In genomic region chr4:83356899-83357661, GRCh38 we compare ENCODE assay signal across 1 cellular context.
A peak's percentile ranks its signal among the peaks of the same experiment; 100 is the strongest.
TF ChIP-seq lines count a peak whose summit lies in the region.

No MANE protein-coding gene starts in this region.

TF ChIP-seq in HEK293, 187 proteins besides CTCF, POLR2A, EP300 and RAD21 (continued from another document):
- TF ChIP-seq ZBTB6 (tag by site-specific recombination; IDR thresholded peaks at IDR 0.05) (peak; percentile 96), SCRT2 (tag by site-specific recombination; IDR thresholded peaks at IDR 0.05) (no peak), ZNF777 (tag by site-specific recombination; IDR thresholded peaks at IDR 0.05; ENCODE audit: borderline replicate concordance) (no peak), ZNF266 (tag by site-specific recombination; IDR thresholded peaks at IDR 0.05; ENCODE audit: low read depth) (no peak), SP2 (tag by site-specific recombination; IDR thresholded peaks at IDR 0.05) (no peak), ZNF394 (tag by site-specific recombination; IDR thresholded peaks at IDR 0.05; ENCODE audit: borderline replicate concordance) (0 out of 2 replicates have a peak, but pooled peaks have one; percentile 36), ZNF548 (tag by site-specific recombination; IDR thresholded peaks at IDR 0.05) (no peak), ZNF354C (tag by site-specific recombination; IDR thresholded peaks at IDR 0.05; ENCODE audit: borderline replicate concordance, low read depth) (no peak), ZFHX2 (tag by site-specific recombination; conservative IDR thresholded peaks at IDR 0.05) (no peak), PATZ1 (tag by site-specific recombination; IDR thresholded peaks at IDR 0.05) (0 out of 2 replicates have a peak, but pooled peaks have one; percentile 17), ZNF292 (tag by site-specific recombination; IDR thresholded peaks at IDR 0.05; ENCODE audit: borderline replicate concordance, low read depth) (no peak), ZNF16 (tag by site-specific recombination; IDR thresholded peaks at IDR 0.05; ENCODE audit: low read depth) (no peak), FEZF1 (tag by site-specific recombination; IDR thresholded peaks at IDR 0.05) (peak; percentile 74), ZNF214 (tag by site-specific recombination; IDR thresholded peaks at IDR 0.05; ENCODE audit: borderline replicate concordance) (no peak), ZNF529 (tag by site-specific recombination; IDR thresholded peaks at IDR 0.05; ENCODE audit: insufficient replicate concordance) (no peak), HIC1 (tag by site-specific recombination; IDR thresholded peaks at IDR 0.05) (peak; percentile 30; the same call in 1 of the 2 replicates), WT1 (tag by site-specific recombination; IDR thresholded peaks at IDR 0.05) (peak; percentile 78)
- TF ChIP-seq, protein P1, sequence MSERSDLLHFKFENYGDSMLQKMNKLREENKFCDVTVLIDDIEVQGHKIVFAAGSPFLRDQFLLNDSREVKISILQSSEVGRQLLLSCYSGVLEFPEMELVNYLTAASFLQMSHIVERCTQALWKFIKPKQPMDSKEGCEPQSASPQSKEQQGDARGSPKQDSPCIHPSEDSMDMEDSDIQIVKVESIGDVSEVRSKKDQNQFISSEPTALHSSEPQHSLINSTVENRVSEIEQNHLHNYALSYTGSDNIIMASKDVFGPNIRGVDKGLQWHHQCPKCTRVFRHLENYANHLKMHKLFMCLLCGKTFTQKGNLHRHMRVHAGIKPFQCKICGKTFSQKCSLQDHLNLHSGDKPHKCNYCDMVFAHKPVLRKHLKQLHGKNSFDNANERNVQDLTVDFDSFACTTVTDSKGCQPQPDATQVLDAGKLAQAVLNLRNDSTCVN (tag by site-specific recombination; optimal IDR thresholded peaks at IDR 0.05) = no peak
